ENCODE assay signal across 29 cellular contexts in genomic region chr1:245407983-245408382, GRCh38.
"Had no signal": no experiment of that assay in that cellular context is flagged by ENCODE, and none has a peak within 500 bp of the region (broad histone marks: within the 10 kb centered on the region; RNA-seq: fewer than 3 reads in every experiment).

No MANE protein-coding gene starts in this region.

- H2AFZ ChIP-seq: parathyroid adenoma had no signal

- H3K27ac ChIP-seq: ovary, parathyroid adenoma, psoas muscle, skin epidermis, spleen, suprapubic skin, testis, tibial artery, transverse colon, upper lobe of right lung, uterus had no signal

- H3K27me3 ChIP-seq: ovary, spleen, suprapubic skin, testis, tibial artery, upper lobe of right lung, uterus had no signal

- H3K36me3 ChIP-seq: ovary, spleen, suprapubic skin, tibial artery, transverse colon, upper lobe of right lung, uterus had no signal

- H3K4me3 ChIP-seq: ovary, psoas muscle, skin epidermis, smooth muscle cell, spleen, suprapubic skin, testis, tibial artery, transverse colon, upper lobe of right lung, uterus had no signal

- ATAC-seq: naive thymus-derived CD8-positive, alpha-beta T cell; natural killer cell treated with Interleukin-12 subunit alpha and Interleukin-12 subunit beta and Interleukin-15 and Interleukin-18, amount 100 ng/mL, for 72 hours; psoas muscle; right cardiac atrium; sciatic nerve; stimulated activated memory B cell treated with anti-CD40 and anti-IgM and Interleukin-4, amounts not matched to agents 10 μg/mL and 1 μg/mL and 100 μg/mL, for 72 hours; stimulated activated naive CD8-positive, alpha-beta T cell treated with anti-CD3 and anti-CD28 coated beads, Interleukin-15, amount 100 ng/mL, for 72 hours; stimulated activated naive CD8-positive, alpha-beta T cell treated with anti-CD3 and anti-CD28 coated beads, Interleukin-15, Interleukin-2, amounts not matched to agents 100 U/mL and 50 U/mL, for 24 hours; upper lobe of right lung had no signal

- H3K4me1 ChIP-seq: parathyroid adenoma, psoas muscle, spleen, suprapubic skin, testis, tibial artery, transverse colon, upper lobe of right lung had no signal

- H3K9me3 ChIP-seq: ovary, psoas muscle, spleen, suprapubic skin, testis, tibial artery, transverse colon, upper lobe of right lung, uterus had no signal

- H3K9ac ChIP-seq: parathyroid adenoma had no signal

- DNase-seq: naive thymus-derived CD8-positive, alpha-beta T cell; nephron progenitor cell; occipital lobe; ovary; posterior cingulate gyrus; psoas muscle; right cardiac atrium; spleen; stimulated activated CD4-positive, alpha-beta T cell treated with anti-CD3 and anti-CD28 coated beads, Interleukin-12 subunit alpha, Interleukin-12 subunit beta, amount 100 ng/mL, for 4 hours; stimulated activated CD4-positive, alpha-beta T cell treated with anti-CD3 and anti-CD28 coated beads, Interleukin-1b, Interleukin-23, amount 100 ng/mL, for 48 hours; stimulated activated CD4-positive, alpha-beta T cell treated with anti-CD3 and anti-CD28 coated beads, Interleukin-4, amount 100 ng/mL, for 1 hour; stimulated activated CD4-positive, alpha-beta T cell treated with anti-CD3 and anti-CD28 coated beads, Interleukin-4, amount 100 ng/mL, for 4 hours; stimulated activated CD8-positive, alpha-beta memory T cell treated with anti-CD3 and anti-CD28 coated beads, Interleukin-4, amount 100 ng/mL, for 48 hours; stimulated activated naive CD4-positive, alpha-beta T cell; stimulated activated naive CD8-positive, alpha-beta T cell treated with anti-CD3 and anti-CD28 coated beads, Interleukin-15, amount 100 ng/mL, for 72 hours; stimulated activated naive CD8-positive, alpha-beta T cell treated with anti-CD3 and anti-CD28 coated beads, Interleukin-15, Interleukin-2, amounts not matched to agents 100 U/mL and 50 U/mL, for 24 hours; substantia nigra; testis; tibial artery; transverse colon; upper lobe of right lung; uterus had no signal

- H3K4me2 ChIP-seq: smooth muscle cell had no signal

- H3K79me2 ChIP-seq: parathyroid adenoma had no signal
